In genomic region chr2:130864830-130865229, GRCh38 we compare ENCODE assay signal across 11 cellular contexts. TPM values are rescaled to one million over a fixed set of nuclear protein-coding genes. Genes with fewer than 3 reads are reported as not detected.
DNase-seq lines count a peak whose midpoint lies in the region; ATAC-seq, FAIRE-seq and TF ChIP-seq lines count a peak whose summit lies in the region.
"Had no signal": no experiment of that assay in that cellular context is flagged by ENCODE, and none has a peak within 500 bp of the region (broad histone marks: within the 10 kb centered on the region; RNA-seq: fewer than 3 reads in every experiment).

No MANE protein-coding gene starts in this region.

- H3K9me3 ChIP-seq in CD8-positive, alpha-beta T cell (ENCODE audit: low read length), result no peaks in the 10 kb centered on the region
- H3K9me3 ChIP-seq: thoracic aorta had no signal

- TF ChIP-seq CTCF in CD8-positive, alpha-beta T cell (IDR thresholded peaks at IDR 0.05), result no peak

- no peaks in the 10 kb centered on the region for H3K36me3 Mint-ChIP-seq in CD8-positive, alpha-beta T cell

- FAIRE-seq in islet of Langerhans (lab: Jason Lieb, UNC), result peak; percentile 76

- no peak overlapping the region for H3K27ac ChIP-seq in CD8-positive, alpha-beta T cell (ENCODE audit: low read depth, low read length)
- H3K27ac ChIP-seq: thoracic aorta had no signal

- H3K9me3 Mint-ChIP-seq in CD8-positive, alpha-beta T cell, result no peaks in the 10 kb centered on the region
- H3K9me3 Mint-ChIP-seq: activated B cell treated with CpG ODN at 0.5 μM for 24 hours had no signal

- H3K27me3 ChIP-seq in CD8-positive, alpha-beta T cell (ENCODE audit: insufficient read depth, low read length), result no peaks in the 10 kb centered on the region

- peak; percentile 73 for ATAC-seq in CD8-positive, alpha-beta T cell
- ATAC-seq in SK-N-SH treated with all-trans-retinoic acid at 6 μM for 48 hours, result no peak
- ATAC-seq in GM18907 (IDR thresholded peaks at IDR 0.05; ENCODE audit: unreplicated experiment), result no peak

- no peaks in the 10 kb centered on the region for H3K4me1 Mint-ChIP-seq in CD8-positive, alpha-beta T cell (ENCODE audit: low read depth)

- no peak overlapping the region for H3K4me3 ChIP-seq in CD8-positive, alpha-beta T cell (ENCODE audit: low read depth, low read length)
- H3K4me3 ChIP-seq: thoracic aorta had no signal

- no peak overlapping the region for H3K27ac Mint-ChIP-seq in CD8-positive, alpha-beta T cell
- H3K27ac Mint-ChIP-seq: activated B cell treated with CpG ODN at 0.5 μM for 24 hours had no signal

- intact Hi-C loops in CD8-positive, alpha-beta T cell (cut with DNase I, micrococcal nuclease), result no loop called here
- intact Hi-C loops in posterior vena cava (cut with DNase I), result no loop called here

- H3K36me3 ChIP-seq in CD8-positive, alpha-beta T cell (ENCODE audit: insufficient read depth, low read length), result no peaks in the 10 kb centered on the region
- H3K36me3 ChIP-seq: thoracic aorta had no signal

- DNase-seq in CD8-positive, alpha-beta T cell, result peak in 1 of 7 experiments; percentile 28
- peak; percentile 15 for DNase-seq in NCI-H1048 (lab: John Stamatoyannopoulos, UW)
- DNase-seq in posterior vena cava (ENCODE audit: low spot score), result no peak
- no peak for DNase-seq in AG08396 (ENCODE audit: low spot score)
- DNase-seq in SW 1271 (lab: John Stamatoyannopoulos, UW), result no peak
- DNase-seq: activated B cell treated with CpG ODN at 0.5 μM for 24 hours, midbrain had no signal

- CTCF ChIA-PET in CD8-positive, alpha-beta T cell (lab: Charles Lee), result interaction anchor here (0.7 kb wide), 1 partner anchor 9 kb away, joined by 3 read pairs; no protein-coding TSS in a partner anchor

- no peak overlapping the region for H3K4me3 Mint-ChIP-seq in CD8-positive, alpha-beta T cell
- H3K4me3 Mint-ChIP-seq: activated B cell treated with CpG ODN at 0.5 μM for 24 hours had no signal

- peaks cover 6% of the 10 kb centered on the region for H3K27me3 Mint-ChIP-seq in CD8-positive, alpha-beta T cell (ENCODE audit: low read depth)

- POLR2A ChIA-PET in CD8-positive, alpha-beta T cell (lab: Charles Lee), result no interaction called here

- H3K4me1 ChIP-seq in CD8-positive, alpha-beta T cell (ENCODE audit: insufficient read depth, low read length), result no peaks in the 10 kb centered on the region

TF ChIP-seq in SK-N-SH treated with all-trans-retinoic acid at 6 μM for 48 hours, 23 proteins besides CTCF, POLR2A, EP300 and RAD21:
- TF ChIP-seq ISL1 (CRISPR knock-in tag; IDR thresholded peaks at IDR 0.05), result peak; percentile 36; the same call in 1 of the 2 replicates
- no peak for TF ChIP-seq ZC3H10 (CRISPR knock-in tag; IDR thresholded peaks at IDR 0.05)
- no peak for TF ChIP-seq ZFP3 (CRISPR knock-in tag; IDR thresholded peaks at IDR 0.05)
- TF ChIP-seq BACH2 (CRISPR knock-in tag; IDR thresholded peaks at IDR 0.05; ENCODE audit: borderline replicate concordance), result no peak

RNA-seq across cellular contexts. Expression of gene ARHGEF4, which starts 28.1 kb away (rescaled TPM):
- total RNA-seq in CD8-positive, alpha-beta T cell, result 1 to 10 TPM; 4.6 to 5.5 TPM
- total RNA-seq in posterior vena cava, result 10 to 100 TPM in 1 of 2 donors, 1 to 10 TPM in 1; 8.8 to 14.7 TPM
